17 cellular contexts compared by ENCODE assay signal in the genomic region with DNA sequence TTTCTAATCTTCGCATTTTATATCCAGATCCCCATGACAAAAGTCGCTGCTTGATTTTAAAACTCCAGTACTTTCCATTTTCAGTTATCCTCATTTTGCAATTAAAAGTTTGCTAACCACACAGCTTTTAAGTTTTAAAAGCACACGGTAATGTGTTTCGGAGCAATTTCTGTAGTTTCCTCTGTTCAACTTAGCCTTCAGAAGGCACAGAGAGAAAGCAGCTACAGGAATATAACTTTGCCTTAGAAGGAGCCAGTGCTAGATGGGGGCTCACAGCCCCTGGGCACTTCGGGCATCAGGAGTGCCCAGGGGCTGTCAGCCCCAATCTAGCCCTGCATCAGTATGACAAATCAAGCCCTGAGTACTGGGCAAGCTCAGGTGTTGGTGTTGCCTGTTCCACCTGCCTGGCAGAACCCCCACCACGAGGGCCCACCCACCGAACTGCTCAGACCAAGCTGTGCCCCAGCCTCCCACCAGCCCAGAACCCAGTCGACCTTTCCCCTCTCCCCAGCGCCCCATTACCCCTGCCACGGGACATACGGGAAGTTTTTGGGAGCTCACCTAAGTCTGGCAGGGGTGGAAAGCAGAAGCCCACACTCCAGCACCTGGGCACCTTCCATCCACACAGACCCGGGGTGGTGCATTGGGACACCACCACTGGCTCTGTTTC. TPM values are rescaled to one million over a fixed set of nuclear protein-coding genes. Genes with fewer than 3 reads are reported as not detected.
DNase-seq lines count a peak whose midpoint lies in the region; ATAC-seq and TF ChIP-seq lines count a peak whose summit lies in the region.
"Had no signal": no experiment of that assay in that cellular context is flagged by ENCODE, and none has a peak within 500 bp of the region (broad histone marks: within the 10 kb centered on the region; RNA-seq: fewer than 3 reads in every experiment).

No MANE protein-coding gene starts in this region.

- intact Hi-C loops in dendritic cell treated with granulocyte-macrophage colony-stimulating factor and Interleukin-4, amounts not matched to agents 40 ng/mL and 50 ng/mL, for 4 days (cut with micrococcal nuclease): loop anchor here (5.0 kb wide), 1 partner anchor 74 kb away; the partner anchor contains the start of gene TMSB10

- H3K27ac Mint-ChIP-seq in activated T-cell treated with anti-CD3 and anti-CD28 coated beads, Interleukin-2, amount 50 U/mL, for 24 hours: no peak overlapping the region
- no peak overlapping the region for H3K27ac Mint-ChIP-seq in T-helper 17 cell
- no peak overlapping the region for H3K27ac Mint-ChIP-seq in dendritic cell treated with granulocyte-macrophage colony-stimulating factor and Interleukin-4, amounts not matched to agents 40 ng/mL and 50 ng/mL, for 4 days
- H3K27ac Mint-ChIP-seq in stimulated activated memory B cell treated with anti-CD40 and anti-IgM and Interleukin-4, amounts not matched to agents 10 μg/mL and 1 μg/mL and 100 μg/mL, for 72 hours: no peak overlapping the region

- peaks cover 25% of the 10 kb centered on the region for H3K4me1 Mint-ChIP-seq in activated T-cell treated with anti-CD3 and anti-CD28 coated beads, Interleukin-2, amount 50 U/mL, for 24 hours (ENCODE audit: low read depth)
- peaks cover 35% of the 10 kb centered on the region for H3K4me1 Mint-ChIP-seq in T-helper 17 cell
- H3K4me1 Mint-ChIP-seq in dendritic cell treated with granulocyte-macrophage colony-stimulating factor and Interleukin-4, amounts not matched to agents 40 ng/mL and 50 ng/mL, for 4 days (ENCODE audit: low read depth): peaks cover 12% of the 10 kb centered on the region
- H3K4me1 Mint-ChIP-seq in stimulated activated memory B cell treated with anti-CD40 and anti-IgM and Interleukin-4, amounts not matched to agents 10 μg/mL and 1 μg/mL and 100 μg/mL, for 72 hours: peaks cover 31% of the 10 kb centered on the region

- no peak for TF ChIP-seq CTCF in foreskin fibroblast (IDR thresholded peaks at IDR 0.05; ENCODE audit: low read depth, low read length)

- ATAC-seq in T-helper 17 cell (peak; percentile 32), GM18870 (IDR thresholded peaks at IDR 0.05; ENCODE audit: unreplicated experiment) (no peak), GM18517 (IDR thresholded peaks at IDR 0.05; ENCODE audit: unreplicated experiment) (no peak)
- ATAC-seq in stimulated activated memory B cell treated with anti-CD40 and anti-IgM and Interleukin-4, amounts not matched to agents 10 μg/mL and 1 μg/mL and 100 μg/mL, for 72 hours: no peak
- ATAC-seq: foreskin keratinocyte, Panc1, psoas muscle had no signal

- no peaks in the 10 kb centered on the region for H3K9me3 ChIP-seq in T-helper 17 cell (ENCODE audit: control insufficient read depth, low read length, poor library complexity, severe bottlenecking)
- H3K9me3 ChIP-seq: upper lobe of right lung had no signal

- H3K4me3 Mint-ChIP-seq in activated T-cell treated with anti-CD3 and anti-CD28 coated beads, Interleukin-2, amount 50 U/mL, for 24 hours: peak overlapping the region; percentile 64
- H3K4me3 Mint-ChIP-seq in T-helper 17 cell: peak overlapping the region; percentile 86
- peak overlapping the region; percentile 17 for H3K4me3 Mint-ChIP-seq in dendritic cell treated with granulocyte-macrophage colony-stimulating factor and Interleukin-4, amounts not matched to agents 40 ng/mL and 50 ng/mL, for 4 days
- peak overlapping the region; percentile 4 for H3K4me3 Mint-ChIP-seq in stimulated activated memory B cell treated with anti-CD40 and anti-IgM and Interleukin-4, amounts not matched to agents 10 μg/mL and 1 μg/mL and 100 μg/mL, for 72 hours

- H3K4me3 ChIP-seq in foreskin fibroblast (ENCODE audit: low read depth in 1 of 2, low read length in 2 of 2): no peak overlapping the region
- H3K4me3 ChIP-seq: GM23248, left lung, psoas muscle, upper lobe of right lung had no signal

- H3K27me3 Mint-ChIP-seq in activated T-cell treated with anti-CD3 and anti-CD28 coated beads, Interleukin-2, amount 50 U/mL, for 24 hours: no peaks in the 10 kb centered on the region
- H3K27me3 Mint-ChIP-seq in T-helper 17 cell: no peaks in the 10 kb centered on the region
- H3K27me3 Mint-ChIP-seq in dendritic cell treated with granulocyte-macrophage colony-stimulating factor and Interleukin-4, amounts not matched to agents 40 ng/mL and 50 ng/mL, for 4 days: no peaks in the 10 kb centered on the region
- no peaks in the 10 kb centered on the region for H3K27me3 Mint-ChIP-seq in stimulated activated memory B cell treated with anti-CD40 and anti-IgM and Interleukin-4, amounts not matched to agents 10 μg/mL and 1 μg/mL and 100 μg/mL, for 72 hours

- peak; percentile 40 for DNase-seq in activated T-cell treated with anti-CD3 and anti-CD28 coated beads, Interleukin-2, amount 50 U/mL, for 24 hours
- DNase-seq in activated T-cell treated with anti-CD3 and anti-CD28 coated beads for 4 hours: no peak
- no peak for DNase-seq in T-helper 17 cell
- no peak for DNase-seq in foreskin fibroblast
- DNase-seq: Caco-2, foreskin keratinocyte, GM23248, NCI-H1092, NCI-H774, psoas muscle, upper lobe of right lung had no signal

- peaks cover 15% of the 10 kb centered on the region for H3K9me3 Mint-ChIP-seq in activated T-cell treated with anti-CD3 and anti-CD28 coated beads, Interleukin-2, amount 50 U/mL, for 24 hours
- H3K9me3 Mint-ChIP-seq in dendritic cell treated with granulocyte-macrophage colony-stimulating factor and Interleukin-4, amounts not matched to agents 40 ng/mL and 50 ng/mL, for 4 days: peaks cover 25% of the 10 kb centered on the region
- peaks cover 12% of the 10 kb centered on the region for H3K9me3 Mint-ChIP-seq in stimulated activated memory B cell treated with anti-CD40 and anti-IgM and Interleukin-4, amounts not matched to agents 10 μg/mL and 1 μg/mL and 100 μg/mL, for 72 hours

- peaks cover 64% of the 10 kb centered on the region for H3K36me3 Mint-ChIP-seq in activated T-cell treated with anti-CD3 and anti-CD28 coated beads, Interleukin-2, amount 50 U/mL, for 24 hours (ENCODE audit: low read depth)
- peaks cover 10% of the 10 kb centered on the region for H3K36me3 Mint-ChIP-seq in T-helper 17 cell (ENCODE audit: low read depth)
- H3K36me3 Mint-ChIP-seq in dendritic cell treated with granulocyte-macrophage colony-stimulating factor and Interleukin-4, amounts not matched to agents 40 ng/mL and 50 ng/mL, for 4 days (ENCODE audit: low read depth): peaks cover 29% of the 10 kb centered on the region
- peaks cover 26% of the 10 kb centered on the region for H3K36me3 Mint-ChIP-seq in stimulated activated memory B cell treated with anti-CD40 and anti-IgM and Interleukin-4, amounts not matched to agents 10 μg/mL and 1 μg/mL and 100 μg/mL, for 72 hours

RNA-seq across cellular contexts. Expression of gene TRABD2A, which starts 47.3 kb away (rescaled TPM):
- 10 to 100 TPM; 60.5 to 93.7 TPM for total RNA-seq in T-helper 17 cell

Comparison
In these comparisons a context has a peak if more than half of its experiments do, and no peak if none do; other contexts are left out.
1. H3K4me3 Mint-ChIP-seq: peak in every context shown above with its lines; median percentile 86 in T-helper 17 cell; 64 in activated T-cell treated with anti-CD3 and anti-CD28 coated beads, Interleukin-2, amount 50 U/mL, for 24 hours; 17 in dendritic cell treated with granulocyte-macrophage colony-stimulating factor and Interleukin-4, amounts not matched to agents 40 ng/mL and 50 ng/mL, for 4 days; 4 in stimulated activated memory B cell treated with anti-CD40 and anti-IgM and Interleukin-4, amounts not matched to agents 10 μg/mL and 1 μg/mL and 100 μg/mL, for 72 hours.